ENCODE assay signal across 10 cellular contexts in the genomic region with DNA sequence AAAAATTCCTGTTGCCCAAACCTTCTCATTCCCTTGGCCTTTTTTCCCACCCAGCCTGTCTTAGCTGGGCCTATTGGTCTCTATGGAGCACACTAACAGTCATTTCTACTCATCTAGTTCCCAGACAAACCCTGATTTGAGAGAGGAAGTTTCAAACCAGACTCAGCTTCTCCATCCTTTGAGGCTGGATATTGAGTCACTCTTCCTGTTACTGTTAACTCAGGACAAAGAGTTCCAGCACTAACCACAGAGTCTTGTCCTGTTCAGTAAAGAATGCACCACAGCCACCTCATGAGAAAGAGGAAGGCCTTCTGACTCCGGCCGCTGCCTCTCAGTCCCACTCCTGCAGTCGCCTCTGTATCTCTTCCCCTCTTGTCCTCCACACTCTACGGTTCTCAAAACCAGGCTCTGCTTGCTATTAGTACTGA.
A peak's percentile ranks its signal among the peaks of the same experiment; 100 is the strongest.
DNase-seq lines count a peak whose midpoint lies in the region; ATAC-seq, FAIRE-seq and TF ChIP-seq lines count a peak whose summit lies in the region.
"Had no signal": no experiment of that assay in that cellular context is flagged by ENCODE, and none has a peak within 500 bp of the region (broad histone marks: within the 10 kb centered on the region; RNA-seq: fewer than 3 reads in every experiment).

No MANE protein-coding gene starts in this region.

- H3K9me1 ChIP-seq in keratinocyte (ENCODE audit: control insufficient read depth, extremely low read depth, insufficient read depth, low read length): no peaks in the 10 kb centered on the region

- no peak for DNase-seq in activated CD4-positive, alpha-beta T cell treated with anti-CD3 and anti-CD28 coated beads, Interleukin-2, amount 10 ng/mL, durations not matched to agents 7 days and 5 days
- no peak for DNase-seq in activated CD4-positive, alpha-beta T cell treated with anti-CD3 and anti-CD28 coated beads, Interleukin-2, amount 50 U/mL, for 48 hours
- DNase-seq in adipocyte (ENCODE audit: low read depth): peak; percentile 71
- peak; percentile 56 for DNase-seq in keratinocyte (ENCODE audit: low read depth, low spot score)
- DNase-seq in transverse colon: peak; percentile 22
- no peak for DNase-seq in CD8-positive, alpha-beta T cell

- peak; percentile 66 for TF ChIP-seq EP300 in transverse colon (IDR thresholded peaks at IDR 0.05; ENCODE audit: low read depth)

- WGBS in transverse colon (ENCODE audit: low coverage in 1 of 2), 2 donors: 78 to 100% methylated on average over 4 of the region's 4 CpGs

- no peaks in the 10 kb centered on the region for H3K27me3 ChIP-seq in adipocyte (replicated peaks; ENCODE audit: control insufficient read depth, insufficient read depth, low read length)
- H3K27me3 ChIP-seq in keratinocyte (ENCODE audit: control insufficient read depth, extremely low read depth, insufficient read depth, low read length): no peaks in the 10 kb centered on the region
- H3K27me3 ChIP-seq in transverse colon: no peaks in the 10 kb centered on the region
- H3K27me3 ChIP-seq in CD8-positive, alpha-beta T cell (ENCODE audit: insufficient read depth, low read length): no peaks in the 10 kb centered on the region

- H3K9ac ChIP-seq in adipocyte (ENCODE audit: low read length): no peak overlapping the region
- H3K9ac ChIP-seq in keratinocyte (ENCODE audit: control insufficient read depth, extremely low read depth, insufficient read depth, low read length): no peak overlapping the region

- TF ChIP-seq CTCF in keratinocyte (optimal IDR thresholded peaks at IDR 0.05 in 1 of 3, IDR thresholded peaks at IDR 0.05 in 1 of 3, conservative IDR thresholded peaks at IDR 0.05 in 1 of 3; ENCODE audit: extremely low read depth in 1 of 3, insufficient read depth in 2 of 3, low read length in 3 of 3): no peak
- no peak for TF ChIP-seq CTCF in transverse colon (IDR thresholded peaks at IDR 0.05)
- TF ChIP-seq CTCF in CD8-positive, alpha-beta T cell (IDR thresholded peaks at IDR 0.05): no peak

- no peaks in the 10 kb centered on the region for H4K20me1 ChIP-seq in keratinocyte (ENCODE audit: control insufficient read depth, extremely low read depth, insufficient read depth, low read length)

- peaks cover 2% of the 10 kb centered on the region for H3K9me3 Mint-ChIP-seq in activated CD4-positive, alpha-beta T cell treated with anti-CD3 and anti-CD28 coated beads, Interleukin-2, amount 10 ng/mL, durations not matched to agents 7 days and 5 days
- no peaks in the 10 kb centered on the region for H3K9me3 Mint-ChIP-seq in CD8-positive, alpha-beta T cell
- H3K9me3 Mint-ChIP-seq: memory B cell had no signal

- H3K4me1 Mint-ChIP-seq in activated CD4-positive, alpha-beta T cell treated with anti-CD3 and anti-CD28 coated beads, Interleukin-2, amount 10 ng/mL, durations not matched to agents 7 days and 5 days: peaks cover 15% of the 10 kb centered on the region
- peaks cover 2% of the 10 kb centered on the region for H3K4me1 Mint-ChIP-seq in CD8-positive, alpha-beta T cell (ENCODE audit: low read depth)
- H3K4me1 Mint-ChIP-seq: memory B cell had no signal

- peak; percentile 99 for FAIRE-seq in keratinocyte (lab: Jason Lieb, UNC)
- FAIRE-seq: A549 had no signal

- H3K4me2 ChIP-seq in keratinocyte (ENCODE audit: control insufficient read depth, extremely low read depth, insufficient read depth, low read depth, low read length): peak overlapping the region; percentile 58
- H3K4me2 ChIP-seq: A549 had no signal

- peak; percentile 32 for TF ChIP-seq POLR2A in transverse colon (IDR thresholded peaks at IDR 0.05)

- intact Hi-C loops in transverse colon (cut with DNase I; ENCODE audit: low total_unique reads): no loop called here
- intact Hi-C loops in CD8-positive, alpha-beta T cell (cut with DNase I, micrococcal nuclease): loop anchor here in 1 of 2 experiments (10.0 kb wide), 1 partner anchor 168 kb away; no protein-coding TSS in a partner anchor

- no peaks in the 10 kb centered on the region for H3K79me2 ChIP-seq in keratinocyte (ENCODE audit: control insufficient read depth, insufficient read depth, low read length)

- no peak overlapping the region for H3K4me3 Mint-ChIP-seq in activated CD4-positive, alpha-beta T cell treated with anti-CD3 and anti-CD28 coated beads, Interleukin-2, amount 10 ng/mL, durations not matched to agents 7 days and 5 days
- H3K4me3 Mint-ChIP-seq in CD8-positive, alpha-beta T cell: no peak overlapping the region
- H3K4me3 Mint-ChIP-seq: memory B cell had no signal

- peak overlapping the region; percentile 67 for H3K27ac Mint-ChIP-seq in activated CD4-positive, alpha-beta T cell treated with anti-CD3 and anti-CD28 coated beads, Interleukin-2, amount 10 ng/mL, durations not matched to agents 7 days and 5 days
- no peak overlapping the region for H3K27ac Mint-ChIP-seq in CD8-positive, alpha-beta T cell
- H3K27ac Mint-ChIP-seq: memory B cell had no signal

- CTCF ChIA-PET in activated CD4-positive, alpha-beta T cell treated with anti-CD3 and anti-CD28 coated beads, Interleukin-2, amount 10 ng/mL, durations not matched to agents 7 days and 5 days (lab: Charles Lee): interaction anchor here (0.7 kb wide), 1 partner anchor 386 kb away, joined by 3 read pairs; no protein-coding TSS in a partner anchor
- CTCF ChIA-PET in CD8-positive, alpha-beta T cell (lab: Charles Lee): interaction anchor here (0.9 to 1.1 kb wide), 2 partner anchors 337 to 467 kb away, joined by 3 read pairs; no protein-coding TSS in a partner anchor

- in situ Hi-C loops in transverse colon (cut with MboI; ENCODE audit: low pct_ligation_motif_present in 1 of 4, low pct_unique_long_range_greater_than_20kb in 1 of 4, low sequenced_read_pairs in 3 of 4): no loop called here

- H3K27ac ChIP-seq in keratinocyte (ENCODE audit: control insufficient read depth, insufficient read depth, low read length) (peak overlapping the region; percentile 23), transverse colon (peak overlapping the region; percentile 45 to 51 (median 50))
- no peak overlapping the region for H3K27ac ChIP-seq in CD8-positive, alpha-beta T cell (ENCODE audit: low read depth, low read length)
- H3K27ac ChIP-seq: A549 had no signal

- H3K36me3 Mint-ChIP-seq in activated CD4-positive, alpha-beta T cell treated with anti-CD3 and anti-CD28 coated beads, Interleukin-2, amount 10 ng/mL, durations not matched to agents 7 days and 5 days (ENCODE audit: low read depth): peaks cover 3% of the 10 kb centered on the region
- H3K36me3 Mint-ChIP-seq in CD8-positive, alpha-beta T cell: no peaks in the 10 kb centered on the region
- H3K36me3 Mint-ChIP-seq: memory B cell had no signal

- dilution Hi-C loops in keratinocyte (cut with MboI; ENCODE audit: extremely low pct_ligation_motif_present, low sequenced_read_pairs): no loop called here

- H3K4me1 ChIP-seq in adipocyte (ENCODE audit: control insufficient read depth, insufficient read depth, low read length) (peaks cover 13% of the 10 kb centered on the region), keratinocyte (ENCODE audit: control insufficient read depth, extremely low read depth, insufficient read depth, low read length) (peaks cover 16% of the 10 kb centered on the region), transverse colon (peaks cover 0 to 12% (median 0%) of the 10 kb centered on the region in 4 donors)
- H3K4me1 ChIP-seq in CD8-positive, alpha-beta T cell (ENCODE audit: insufficient read depth, low read length): no peaks in the 10 kb centered on the region
- H3K4me1 ChIP-seq: A549 had no signal

- no peak for ATAC-seq in GM21786 (IDR thresholded peaks at IDR 0.05; ENCODE audit: unreplicated experiment)
- no peak for ATAC-seq in CD8-positive, alpha-beta T cell
- no peak for ATAC-seq in GM21723 (IDR thresholded peaks at IDR 0.05; ENCODE audit: unreplicated experiment)
- ATAC-seq: A549 had no signal

- H3K36me3 ChIP-seq in adipocyte (ENCODE audit: control insufficient read depth, insufficient read depth, low read length, severe bottlenecking): no peaks in the 10 kb centered on the region
- H3K36me3 ChIP-seq in keratinocyte (ENCODE audit: control insufficient read depth in 2 of 2, extremely low read depth in 1 of 2, insufficient read depth in 2 of 2, low read length in 2 of 2): no peaks in the 10 kb centered on the region
- H3K36me3 ChIP-seq in transverse colon: no peaks in the 10 kb centered on the region
- no peaks in the 10 kb centered on the region for H3K36me3 ChIP-seq in CD8-positive, alpha-beta T cell (ENCODE audit: insufficient read depth, low read length)

- no peaks in the 10 kb centered on the region for H3K27me3 Mint-ChIP-seq in activated CD4-positive, alpha-beta T cell treated with anti-CD3 and anti-CD28 coated beads, Interleukin-2, amount 10 ng/mL, durations not matched to agents 7 days and 5 days
- no peaks in the 10 kb centered on the region for H3K27me3 Mint-ChIP-seq in CD8-positive, alpha-beta T cell (ENCODE audit: low read depth)

- H2AFZ ChIP-seq in keratinocyte (ENCODE audit: control insufficient read depth, low read length): peak overlapping the region; percentile 60

- no peak overlapping the region for H3K4me3 ChIP-seq in adipocyte (ENCODE audit: low read length)
- H3K4me3 ChIP-seq in keratinocyte (ENCODE audit: control insufficient read depth in 2 of 3, extremely low read depth in 1 of 3, insufficient read depth in 2 of 3, low read depth in 1 of 3, low read length in 3 of 3): no peak overlapping the region
- H3K4me3 ChIP-seq in transverse colon: no peak overlapping the region
- H3K4me3 ChIP-seq in CD8-positive, alpha-beta T cell (ENCODE audit: low read depth, low read length): no peak overlapping the region
- H3K4me3 ChIP-seq: A549 had no signal

- H3K9me3 ChIP-seq in adipocyte (ENCODE audit: control insufficient read depth, low read length) (no peaks in the 10 kb centered on the region), keratinocyte (ENCODE audit: control insufficient read depth, low read depth, low read length) (no peaks in the 10 kb centered on the region), transverse colon (no peaks in the 10 kb centered on the region)
- H3K9me3 ChIP-seq in CD8-positive, alpha-beta T cell (ENCODE audit: low read length): no peaks in the 10 kb centered on the region
- H3K9me3 ChIP-seq: A549 had no signal

- POLR2A ChIA-PET in activated CD4-positive, alpha-beta T cell treated with anti-CD3 and anti-CD28 coated beads, Interleukin-2, amount 10 ng/mL, durations not matched to agents 7 days and 5 days (lab: Charles Lee): no interaction called here
- POLR2A ChIA-PET in CD8-positive, alpha-beta T cell (lab: Charles Lee): no interaction called here

Comparison
In these comparisons a context has a peak if more than half of its experiments do, and no peak if none do; other contexts are left out.
1. DNase-seq: peak in adipocyte (single experiment), keratinocyte (single experiment) and transverse colon (single experiment); none in activated CD4-positive, alpha-beta T cell treated with anti-CD3 and anti-CD28 coated beads, Interleukin-2, amount 10 ng/mL, durations not matched to agents 7 days and 5 days (single experiment), activated CD4-positive, alpha-beta T cell treated with anti-CD3 and anti-CD28 coated beads, Interleukin-2, amount 50 U/mL, for 48 hours (0 of 2) and CD8-positive, alpha-beta T cell (0 of 7).